Comparison of ENCODE assay signal across 21 cellular contexts in genomic region chr6:127303917-127304316, GRCh38. TPM values are rescaled to one million over a fixed set of nuclear protein-coding genes. Genes with fewer than 3 reads are reported as not detected.
A peak's percentile ranks its signal among the peaks of the same experiment; 100 is the strongest.
DNase-seq lines count a peak whose midpoint lies in the region; ATAC-seq and TF ChIP-seq lines count a peak whose summit lies in the region.
"Had no signal": no experiment of that assay in that cellular context is flagged by ENCODE, and none has a peak within 500 bp of the region (broad histone marks: within the 10 kb centered on the region; RNA-seq: fewer than 3 reads in every experiment).

No MANE protein-coding gene starts in this region.

- H3K4me3 Mint-ChIP-seq in CD4-positive, alpha-beta T cell, result no peak overlapping the region
- no peak overlapping the region for H3K4me3 Mint-ChIP-seq in effector memory CD8-positive, alpha-beta T cell
- no peak overlapping the region for H3K4me3 Mint-ChIP-seq in neural progenitor cell
- H3K4me3 Mint-ChIP-seq: activated naive CD4-positive, alpha-beta T cell treated with anti-CD3 and anti-CD28 coated beads, Interleukin-2, amount 50 U/mL, for 24 hours; activated T-helper 1 cell treated with anti-CD3 and anti-CD28 coated beads, Interleukin-12 subunit alpha, Interleukin-12 subunit beta, Interleukin-2, Interleukin-4 antibody, amounts not matched to agents 30 ng/mL and 10 ng/mL and 1 ng/mL, durations not matched to agents 14 hours and 24 hours and 36 hours; type B pancreatic cell had no signal

- H4K20me1 ChIP-seq in Karpas-422 (ENCODE audit: insufficient read depth, low read depth, low read length) (no peaks in the 10 kb centered on the region), neural progenitor cell (ENCODE audit: low read depth) (peaks cover 13% of the 10 kb centered on the region)

- H3K4me3 ChIP-seq in Karpas-422 (ENCODE audit: low read length) (no peak overlapping the region), neural progenitor cell (no peak overlapping the region)
- H3K4me3 ChIP-seq: gastrocnemius medialis, hepatocyte had no signal

- intact Hi-C loops in CD4-positive, alpha-beta T cell (cut with DNase I, micrococcal nuclease), result loop anchor here (2.0 to 5.0 kb wide), 4 partner anchors 38 to 1427 kb away; partner anchors contain the start of gene ECHDC1 (in 1 of the 2)

- no peak overlapping the region for H3K27ac ChIP-seq in CD4-positive, alpha-beta T cell (ENCODE audit: low read depth, low read length)
- H3K27ac ChIP-seq in Karpas-422 (ENCODE audit: low read length) (peak overlapping the region; percentile 53; the same call in 1 of the 2 replicates), neural progenitor cell (peak overlapping the region; percentile 3)
- H3K27ac ChIP-seq: C4-2B, gastrocnemius medialis, hepatocyte, WERI-Rb-1 had no signal

- H3K27me3 ChIP-seq in CD4-positive, alpha-beta T cell (ENCODE audit: control insufficient read depth, insufficient read depth, low read length), result no peaks in the 10 kb centered on the region
- H3K27me3 ChIP-seq in Karpas-422 (ENCODE audit: low read length) (no peaks in the 10 kb centered on the region), neural progenitor cell (no peaks in the 10 kb centered on the region)
- H3K27me3 ChIP-seq: gastrocnemius medialis, hepatocyte had no signal

- no peak for TF ChIP-seq CTCF in CD4-positive, alpha-beta T cell (IDR thresholded peaks at IDR 0.05)
- no peak for TF ChIP-seq CTCF in neural progenitor cell (IDR thresholded peaks at IDR 0.05)

- CTCF ChIA-PET in CD4-positive, alpha-beta T cell (lab: Charles Lee), result interaction anchor here (0.8 to 3.9 kb wide), 6 partner anchors 13 to 236 kb away, joined by 3 to 17 read pairs (median 7); partner anchors contain the start of gene RNF146

- peaks cover 45% of the 10 kb centered on the region for H3K36me3 Mint-ChIP-seq in CD4-positive, alpha-beta T cell (ENCODE audit: low read depth)
- no peaks in the 10 kb centered on the region for H3K36me3 Mint-ChIP-seq in effector memory CD8-positive, alpha-beta T cell (ENCODE audit: insufficient read depth)
- H3K36me3 Mint-ChIP-seq in neural progenitor cell, result peaks cover 37% of the 10 kb centered on the region

- H3K27me3 Mint-ChIP-seq in CD4-positive, alpha-beta T cell, result no peaks in the 10 kb centered on the region
- no peaks in the 10 kb centered on the region for H3K27me3 Mint-ChIP-seq in effector memory CD8-positive, alpha-beta T cell
- H3K27me3 Mint-ChIP-seq in neural progenitor cell (ENCODE audit: insufficient read depth, low read depth), result no peaks in the 10 kb centered on the region
- H3K27me3 Mint-ChIP-seq: activated naive CD4-positive, alpha-beta T cell treated with anti-CD3 and anti-CD28 coated beads, Interleukin-2, amount 50 U/mL, for 24 hours; naive thymus-derived CD8-positive, alpha-beta T cell; type B pancreatic cell had no signal

- H3K9ac ChIP-seq in Karpas-422 (ENCODE audit: low read length), result peak overlapping the region; percentile 20; the same call in 1 of the 2 replicates
- H3K9ac ChIP-seq in neural progenitor cell, result no peak overlapping the region

- peaks cover 57% of the 10 kb centered on the region for H3K4me1 Mint-ChIP-seq in CD4-positive, alpha-beta T cell (ENCODE audit: low read depth)
- H3K4me1 Mint-ChIP-seq in effector memory CD8-positive, alpha-beta T cell (ENCODE audit: low read depth in 2 of 2), result peaks cover 7 to 28% of the 10 kb centered on the region in 2 donors
- no peaks in the 10 kb centered on the region for H3K4me1 Mint-ChIP-seq in neural progenitor cell

- no peak for DNase-seq in CD4-positive, alpha-beta T cell
- DNase-seq in Karpas-422 (no peak), neural progenitor cell (ENCODE audit: low spot score) (no peak), NK-92 (lab: John Stamatoyannopoulos, UW; ENCODE audit: unreplicated experiment) (no peak), ureter (ENCODE audit: low spot score) (no peak)
- no peak for DNase-seq in effector memory CD8-positive, alpha-beta T cell
- DNase-seq: anterior cingulate cortex; gastrocnemius medialis; naive thymus-derived CD8-positive, alpha-beta T cell; NCI-H146; NCI-H2107; OCI-M1; small intestine; WERI-Rb-1 had no signal

- no peak for ATAC-seq in CD4-positive, alpha-beta T cell (ENCODE audit: poor library complexity)
- no peak for ATAC-seq in effector memory CD8-positive, alpha-beta T cell (replicated peaks)
- no peak for ATAC-seq in GM21360 (IDR thresholded peaks at IDR 0.05; ENCODE audit: unreplicated experiment)
- ATAC-seq: gastrocnemius medialis; naive thymus-derived CD8-positive, alpha-beta T cell; Right ventricle myocardium inferior had no signal

- no peaks in the 10 kb centered on the region for H3K9me3 Mint-ChIP-seq in CD4-positive, alpha-beta T cell
- no peaks in the 10 kb centered on the region for H3K9me3 Mint-ChIP-seq in effector memory CD8-positive, alpha-beta T cell
- peaks cover 24% of the 10 kb centered on the region for H3K9me3 Mint-ChIP-seq in neural progenitor cell
- H3K9me3 Mint-ChIP-seq: activated naive CD4-positive, alpha-beta T cell treated with anti-CD3 and anti-CD28 coated beads, Interleukin-2, amount 50 U/mL, for 24 hours had no signal

- no peak overlapping the region for H2AFZ ChIP-seq in Karpas-422 (ENCODE audit: low read length)
- H2AFZ ChIP-seq in neural progenitor cell (replicated peaks), result no peak overlapping the region
- H2AFZ ChIP-seq: hepatocyte had no signal

- H3K4me2 ChIP-seq in Karpas-422 (ENCODE audit: low read depth, low read length, poor library complexity, severe bottlenecking) (peak overlapping the region; percentile 14), neural progenitor cell (no peak overlapping the region)
- H3K4me2 ChIP-seq: hepatocyte had no signal

- H3K36me3 ChIP-seq in Karpas-422 (ENCODE audit: insufficient read depth, low read length) (peaks cover 13% of the 10 kb centered on the region), neural progenitor cell (peaks cover 5% of the 10 kb centered on the region)
- H3K36me3 ChIP-seq: gastrocnemius medialis had no signal

- H3F3A ChIP-seq in neural progenitor cell (ENCODE audit: low read depth), result no peaks in the 10 kb centered on the region

- no peaks in the 10 kb centered on the region for H3K9me3 ChIP-seq in CD4-positive, alpha-beta T cell (ENCODE audit: control insufficient read depth, low read length)
- H3K9me3 ChIP-seq in Karpas-422 (ENCODE audit: low read length) (peaks cover 5% of the 10 kb centered on the region; the same call in 1 of the 2 replicates), neural progenitor cell (ENCODE audit: low read depth) (peaks cover 4% of the 10 kb centered on the region)
- H3K9me3 ChIP-seq: gastrocnemius medialis had no signal

- POLR2A ChIA-PET in CD4-positive, alpha-beta T cell (lab: Charles Lee), result no interaction called here

- H3K4me1 ChIP-seq in Karpas-422 (ENCODE audit: low read length), result peaks cover 18% of the 10 kb centered on the region
- no peaks in the 10 kb centered on the region for H3K4me1 ChIP-seq in neural progenitor cell

- peak overlapping the region; percentile 13 for H3K27ac Mint-ChIP-seq in CD4-positive, alpha-beta T cell
- H3K27ac Mint-ChIP-seq in effector memory CD8-positive, alpha-beta T cell, result peak overlapping the region; percentile 13 to 46
- H3K27ac Mint-ChIP-seq in neural progenitor cell, result no peak overlapping the region
- H3K27ac Mint-ChIP-seq: activated T-helper 1 cell treated with anti-CD3 and anti-CD28 coated beads, Interleukin-12 subunit alpha, Interleukin-12 subunit beta, Interleukin-2, Interleukin-4 antibody, amounts not matched to agents 30 ng/mL and 10 ng/mL and 1 ng/mL, durations not matched to agents 14 hours and 24 hours and 36 hours; type B pancreatic cell had no signal

- H3K9me2 ChIP-seq in Karpas-422 (replicated peaks; ENCODE audit: insufficient read depth, low read length), result no peaks in the 10 kb centered on the region

- H3K79me2 ChIP-seq in Karpas-422 (ENCODE audit: low read length) (peaks cover 81% of the 10 kb centered on the region), neural progenitor cell (ENCODE audit: low read depth) (peaks cover 29% of the 10 kb centered on the region)

RNA-seq across cellular contexts. Expression of gene RNF146, which starts 37.3 kb away (rescaled TPM):
- total RNA-seq in CD4-positive, alpha-beta T cell, result 10 to 100 TPM; 12.5 to 14.1 TPM
- total RNA-seq in Karpas-422 (2014; rRNA removed; shearing (Covaris generic); ENCODE audit: low replicate concordance), result 35.7 and 50.1 TPM in 2 replicates
- total RNA-seq in neural progenitor cell (ENCODE audit: low replicate concordance), result 63.3 and 115 TPM in 2 replicates
- total RNA-seq in ureter, result 36.5 TPM

RNA-seq across cellular contexts. Expression of gene ECHDC1, which starts 39.5 kb away (rescaled TPM):
- 1 to 10 TPM; 6.5 to 7.4 TPM for total RNA-seq in CD4-positive, alpha-beta T cell
- total RNA-seq in Karpas-422 (2014; rRNA removed; shearing (Covaris generic); ENCODE audit: low replicate concordance), result 62.5 and 111 TPM in 2 replicates
- 75.9 and 81.9 TPM in 2 replicates for total RNA-seq in neural progenitor cell (ENCODE audit: low replicate concordance)
- 63.1 TPM for total RNA-seq in ureter
